Comparison of ENCODE assay signal across 9 cellular contexts in the genomic region with DNA sequence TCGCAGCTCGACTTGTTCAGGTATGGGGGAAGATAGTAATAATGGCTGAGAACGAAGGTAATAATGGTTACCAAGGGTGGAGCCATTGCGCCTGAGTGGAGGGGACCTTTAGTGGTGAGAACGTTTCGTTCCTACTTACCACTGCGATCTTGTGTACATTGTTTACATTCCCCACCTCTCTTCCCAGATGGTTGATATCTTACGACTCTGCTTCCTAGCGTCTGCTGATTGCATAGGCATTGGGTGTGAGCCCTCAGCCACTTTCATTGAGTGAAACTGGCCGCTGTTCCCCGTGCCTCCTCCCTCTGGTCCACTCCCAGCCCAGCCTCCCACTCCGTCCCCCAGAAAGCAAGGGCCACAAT. TPM values are rescaled to one million over a fixed set of nuclear protein-coding genes. Genes with fewer than 3 reads are reported as not detected.
DNase-seq lines count a peak whose midpoint lies in the region; ATAC-seq lines count a peak whose summit lies in the region.
"Had no signal": no experiment of that assay in that cellular context is flagged by ENCODE, and none has a peak within 500 bp of the region (broad histone marks: within the 10 kb centered on the region; RNA-seq: fewer than 3 reads in every experiment).

No MANE protein-coding gene starts in this region.

- no peaks in the 10 kb centered on the region for H3K27me3 ChIP-seq in iPS DF 6.9 (ENCODE audit: control insufficient read depth, insufficient read depth, low read length)

- peak overlapping the region; percentile 91 for H3K27ac Mint-ChIP-seq in activated T-helper 2 cell treated with anti-CD3 and anti-CD28 coated beads, Interferon-gamma antibody, Interleukin-2, Interleukin-4, amounts not matched to agents 10 μg/mL and 5 μg/mL and 100 μg/mL, durations not matched to agents 14 hours and 24 hours and 36 hours
- peak overlapping the region; percentile 99 for H3K27ac Mint-ChIP-seq in stimulated activated naive B cell treated with anti-CD40 and anti-IgM and Interleukin-4, amounts not matched to agents 10 μg/mL and 1 μg/mL and 100 μg/mL, for 72 hours

- no peaks in the 10 kb centered on the region for H3K36me3 ChIP-seq in iPS DF 6.9 (ENCODE audit: control insufficient read depth, insufficient read depth, low read length)

- no peaks in the 10 kb centered on the region for H3K9me3 Mint-ChIP-seq in activated T-helper 2 cell treated with anti-CD3 and anti-CD28 coated beads, Interferon-gamma antibody, Interleukin-2, Interleukin-4, amounts not matched to agents 10 μg/mL and 5 μg/mL and 100 μg/mL, durations not matched to agents 14 hours and 24 hours and 36 hours
- no peaks in the 10 kb centered on the region for H3K9me3 Mint-ChIP-seq in stimulated activated naive B cell treated with anti-CD40 and anti-IgM and Interleukin-4, amounts not matched to agents 10 μg/mL and 1 μg/mL and 100 μg/mL, for 72 hours

- H3K36me3 Mint-ChIP-seq in activated T-helper 2 cell treated with anti-CD3 and anti-CD28 coated beads, Interferon-gamma antibody, Interleukin-2, Interleukin-4, amounts not matched to agents 10 μg/mL and 5 μg/mL and 100 μg/mL, durations not matched to agents 14 hours and 24 hours and 36 hours (ENCODE audit: low read depth): peaks cover 21% of the 10 kb centered on the region
- H3K36me3 Mint-ChIP-seq in stimulated activated naive B cell treated with anti-CD40 and anti-IgM and Interleukin-4, amounts not matched to agents 10 μg/mL and 1 μg/mL and 100 μg/mL, for 72 hours: peaks cover 11 to 15% of the 10 kb centered on the region in 2 donors

- H3K27ac ChIP-seq in iPS DF 6.9 (ENCODE audit: low read length): no peak overlapping the region

- ATAC-seq in GM18870 (IDR thresholded peaks at IDR 0.05; ENCODE audit: unreplicated experiment): peak; percentile 12
- ATAC-seq in HG03442 (IDR thresholded peaks at IDR 0.05; ENCODE audit: unreplicated experiment): peak; percentile 11
- peak; percentile 6 to 8 for ATAC-seq in stimulated activated naive B cell treated with anti-CD40 and anti-IgM and Interleukin-4, amounts not matched to agents 10 μg/mL and 1 μg/mL and 100 μg/mL, for 72 hours (replicated peaks)

- peak overlapping the region; percentile 69; the same call in 1 of the 2 replicates for H3K4me3 ChIP-seq in iPS DF 6.9 (ENCODE audit: low read length)

- no peaks in the 10 kb centered on the region for H3K4me1 ChIP-seq in iPS DF 6.9 (ENCODE audit: control insufficient read depth, insufficient read depth, low read length)

- DNase-seq in AG08396 (ENCODE audit: low spot score) (peak; percentile 16), iPS DF 6.9 (ENCODE audit: low read depth, low spot score) (no peak), NCI-H774 (lab: John Stamatoyannopoulos, UW) (no peak), amniotic stem cell (lab: John Stamatoyannopoulos, UW) (no peak)
- no peak for DNase-seq in activated T-helper 2 cell treated with anti-CD3 and anti-CD28 coated beads, Interferon-gamma antibody, Interleukin-2, Interleukin-4, amounts not matched to agents 10 μg/mL and 5 μg/mL and 100 μg/mL, durations not matched to agents 14 hours and 24 hours and 36 hours (ENCODE audit: low spot score)
- no peak for DNase-seq in stimulated activated naive B cell treated with anti-CD40 and anti-IgM and Interleukin-4, amounts not matched to agents 10 μg/mL and 1 μg/mL and 100 μg/mL, for 72 hours

- H3K9me3 ChIP-seq in iPS DF 6.9 (ENCODE audit: control insufficient read depth, insufficient read depth, low read length): no peaks in the 10 kb centered on the region

- intact Hi-C loops in activated T-helper 2 cell treated with anti-CD3 and anti-CD28 coated beads, Interferon-gamma antibody, Interleukin-2, Interleukin-4, amounts not matched to agents 10 μg/mL and 5 μg/mL and 100 μg/mL, durations not matched to agents 14 hours and 24 hours and 36 hours (cut with micrococcal nuclease): no loop called here

- WGBS in iPS DF 6.9 (ENCODE audit: insufficient coverage, insufficient read length): no CpG with 5 or more reads among the region's 12 CpGs

- peak overlapping the region; percentile 98 for H3K4me3 Mint-ChIP-seq in activated T-helper 2 cell treated with anti-CD3 and anti-CD28 coated beads, Interferon-gamma antibody, Interleukin-2, Interleukin-4, amounts not matched to agents 10 μg/mL and 5 μg/mL and 100 μg/mL, durations not matched to agents 14 hours and 24 hours and 36 hours (ENCODE audit: low read depth)
- peak overlapping the region; percentile 97 for H3K4me3 Mint-ChIP-seq in stimulated activated naive B cell treated with anti-CD40 and anti-IgM and Interleukin-4, amounts not matched to agents 10 μg/mL and 1 μg/mL and 100 μg/mL, for 72 hours

- H3K4me1 Mint-ChIP-seq in activated T-helper 2 cell treated with anti-CD3 and anti-CD28 coated beads, Interferon-gamma antibody, Interleukin-2, Interleukin-4, amounts not matched to agents 10 μg/mL and 5 μg/mL and 100 μg/mL, durations not matched to agents 14 hours and 24 hours and 36 hours (ENCODE audit: low read depth): peaks cover 20% of the 10 kb centered on the region
- H3K4me1 Mint-ChIP-seq in stimulated activated naive B cell treated with anti-CD40 and anti-IgM and Interleukin-4, amounts not matched to agents 10 μg/mL and 1 μg/mL and 100 μg/mL, for 72 hours: peaks cover 7 to 24% of the 10 kb centered on the region in 2 donors

- no peaks in the 10 kb centered on the region for H3K27me3 Mint-ChIP-seq in activated T-helper 2 cell treated with anti-CD3 and anti-CD28 coated beads, Interferon-gamma antibody, Interleukin-2, Interleukin-4, amounts not matched to agents 10 μg/mL and 5 μg/mL and 100 μg/mL, durations not matched to agents 14 hours and 24 hours and 36 hours (ENCODE audit: low read depth)
- H3K27me3 Mint-ChIP-seq in stimulated activated naive B cell treated with anti-CD40 and anti-IgM and Interleukin-4, amounts not matched to agents 10 μg/mL and 1 μg/mL and 100 μg/mL, for 72 hours: no peaks in the 10 kb centered on the region

RNA-seq across cellular contexts. Expression of gene IGBP1, which starts 0.8 kb away (rescaled TPM):
- 33.0 and 33.6 TPM in 2 replicates for total RNA-seq in activated T-helper 2 cell treated with anti-CD3 and anti-CD28 coated beads, Interferon-gamma antibody, Interleukin-2, Interleukin-4, amounts not matched to agents 10 μg/mL and 5 μg/mL and 100 μg/mL, durations not matched to agents 14 hours and 24 hours and 36 hours

RNA-seq across cellular contexts. Expression of gene DGAT2L6, which starts 43.2 kb away (rescaled TPM):
- total RNA-seq in activated T-helper 2 cell treated with anti-CD3 and anti-CD28 coated beads, Interferon-gamma antibody, Interleukin-2, Interleukin-4, amounts not matched to agents 10 μg/mL and 5 μg/mL and 100 μg/mL, durations not matched to agents 14 hours and 24 hours and 36 hours: not detected in 2 replicates
- total RNA-seq: M059J had no signal
